In the genomic region with DNA sequence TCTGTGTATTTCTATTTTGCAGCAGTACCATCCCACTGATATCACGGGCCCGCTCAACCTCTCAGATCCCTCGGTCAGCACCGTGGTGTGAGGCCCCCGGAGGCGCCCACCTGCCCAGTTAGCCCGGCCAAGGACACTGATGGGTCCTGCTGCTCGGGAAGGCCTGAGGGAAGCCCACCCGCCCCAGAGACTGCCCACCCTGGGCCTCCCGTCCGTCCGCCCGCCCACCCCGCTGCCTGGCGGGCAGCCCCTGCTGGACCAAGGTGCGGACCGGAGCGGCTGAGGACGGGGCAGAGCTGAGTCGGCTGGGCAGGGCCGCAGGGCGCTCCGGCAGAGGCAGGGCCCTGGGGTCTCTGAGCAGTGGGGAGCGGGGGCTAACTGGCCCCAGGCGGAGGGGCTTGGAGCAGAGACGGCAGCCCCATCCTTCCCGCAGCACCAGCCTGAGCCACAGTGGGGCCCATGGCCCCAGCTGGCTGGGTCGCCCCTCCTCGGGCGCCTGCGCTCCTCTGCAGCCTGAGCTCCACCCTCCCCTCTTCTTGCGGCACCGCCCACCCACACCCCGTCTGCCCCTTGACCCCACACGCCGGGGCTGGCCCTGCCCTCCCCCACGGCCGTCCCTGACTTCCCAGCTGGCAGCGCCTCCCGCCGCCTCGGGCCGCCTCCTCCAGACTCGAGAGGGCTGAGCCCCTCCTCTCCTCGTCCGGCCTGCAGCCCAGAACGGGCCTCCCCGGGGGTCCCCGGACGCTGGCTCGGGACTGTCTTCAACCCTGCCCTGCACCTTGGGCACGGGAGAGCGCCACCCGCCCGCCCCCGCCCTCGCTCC, we compare ENCODE assay signal across 2 cellular contexts.
TF ChIP-seq lines count a peak whose summit lies in the region.

No MANE protein-coding gene starts in this region.

TF ChIP-seq in GM12878, 131 proteins besides CTCF, POLR2A, EP300 and RAD21:
- TF ChIP-seq, protein P1, sequence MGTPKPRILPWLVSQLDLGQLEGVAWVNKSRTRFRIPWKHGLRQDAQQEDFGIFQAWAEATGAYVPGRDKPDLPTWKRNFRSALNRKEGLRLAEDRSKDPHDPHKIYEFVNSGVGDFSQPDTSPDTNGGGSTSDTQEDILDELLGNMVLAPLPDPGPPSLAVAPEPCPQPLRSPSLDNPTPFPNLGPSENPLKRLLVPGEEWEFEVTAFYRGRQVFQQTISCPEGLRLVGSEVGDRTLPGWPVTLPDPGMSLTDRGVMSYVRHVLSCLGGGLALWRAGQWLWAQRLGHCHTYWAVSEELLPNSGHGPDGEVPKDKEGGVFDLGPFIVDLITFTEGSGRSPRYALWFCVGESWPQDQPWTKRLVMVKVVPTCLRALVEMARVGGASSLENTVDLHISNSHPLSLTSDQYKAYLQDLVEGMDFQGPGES (IDR thresholded peaks at IDR 0.05): no peak
- TF ChIP-seq SUZ12 (IDR thresholded peaks at IDR 0.05; ENCODE audit: unreplicated experiment) (no peak), NR2C1 (IDR thresholded peaks at IDR 0.05) (peak; percentile 86), IKZF2 (IDR thresholded peaks at IDR 0.05) (no peak), HDAC2 (IDR thresholded peaks at IDR 0.05) (no peak), ATF7 (IDR thresholded peaks at IDR 0.05; ENCODE audit: low read depth) (no peak), NR2F1 (conservative IDR thresholded peaks at IDR 0.05) (peak; percentile 96), YBX1 (IDR thresholded peaks at IDR 0.05) (no peak), BHLHE40 (IDR thresholded peaks at IDR 0.05; ENCODE audit: borderline replicate concordance in 1 of 2, low read depth in 2 of 2, low read length in 1 of 2) (no peak), MXI1 (IDR thresholded peaks at IDR 0.05; ENCODE audit: low read depth, low read length) (no peak), CBFB (IDR thresholded peaks at IDR 0.05; ENCODE audit: low read depth) (no peak), EED (IDR thresholded peaks at IDR 0.05; ENCODE audit: low read depth) (no peak), KLF5 (IDR thresholded peaks at IDR 0.05; ENCODE audit: partially characterized antibody) (no peak), NFIC (IDR thresholded peaks at IDR 0.05; ENCODE audit: low read depth, low read length) (no peak), GATAD2B (conservative IDR thresholded peaks at IDR 0.05; ENCODE audit: low read depth) (0 out of 2 replicates have a peak, but pooled peaks have one; percentile 27), EZH2 (IDR thresholded peaks at IDR 0.05; ENCODE audit: borderline replicate concordance, control insufficient read depth, low read depth, low read length) (no peak)
- TF ChIP-seq, protein P2, sequence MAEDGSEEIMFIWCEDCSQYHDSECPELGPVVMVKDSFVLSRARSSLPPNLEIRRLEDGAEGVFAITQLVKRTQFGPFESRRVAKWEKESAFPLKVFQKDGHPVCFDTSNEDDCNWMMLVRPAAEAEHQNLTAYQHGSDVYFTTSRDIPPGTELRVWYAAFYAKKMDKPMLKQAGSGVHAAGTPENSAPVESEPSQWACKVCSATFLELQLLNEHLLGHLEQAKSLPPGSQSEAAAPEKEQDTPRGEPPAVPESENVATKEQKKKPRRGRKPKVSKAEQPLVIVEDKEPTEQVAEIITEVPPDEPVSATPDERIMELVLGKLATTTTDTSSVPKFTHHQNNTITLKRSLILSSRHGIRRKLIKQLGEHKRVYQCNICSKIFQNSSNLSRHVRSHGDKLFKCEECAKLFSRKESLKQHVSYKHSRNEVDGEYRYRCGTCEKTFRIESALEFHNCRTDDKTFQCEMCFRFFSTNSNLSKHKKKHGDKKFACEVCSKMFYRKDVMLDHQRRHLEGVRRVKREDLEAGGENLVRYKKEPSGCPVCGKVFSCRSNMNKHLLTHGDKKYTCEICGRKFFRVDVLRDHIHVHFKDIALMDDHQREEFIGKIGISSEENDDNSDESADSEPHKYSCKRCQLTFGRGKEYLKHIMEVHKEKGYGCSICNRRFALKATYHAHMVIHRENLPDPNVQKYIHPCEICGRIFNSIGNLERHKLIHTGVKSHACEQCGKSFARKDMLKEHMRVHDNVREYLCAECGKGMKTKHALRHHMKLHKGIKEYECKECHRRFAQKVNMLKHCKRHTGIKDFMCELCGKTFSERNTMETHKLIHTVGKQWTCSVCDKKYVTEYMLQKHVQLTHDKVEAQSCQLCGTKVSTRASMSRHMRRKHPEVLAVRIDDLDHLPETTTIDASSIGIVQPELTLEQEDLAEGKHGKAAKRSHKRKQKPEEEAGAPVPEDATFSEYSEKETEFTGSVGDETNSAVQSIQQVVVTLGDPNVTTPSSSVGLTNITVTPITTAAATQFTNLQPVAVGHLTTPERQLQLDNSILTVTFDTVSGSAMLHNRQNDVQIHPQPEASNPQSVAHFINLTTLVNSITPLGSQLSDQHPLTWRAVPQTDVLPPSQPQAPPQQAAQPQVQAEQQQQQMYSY (CRISPR knock-in tag; IDR thresholded peaks at IDR 0.05): no peak
- TF ChIP-seq, protein P3, sequence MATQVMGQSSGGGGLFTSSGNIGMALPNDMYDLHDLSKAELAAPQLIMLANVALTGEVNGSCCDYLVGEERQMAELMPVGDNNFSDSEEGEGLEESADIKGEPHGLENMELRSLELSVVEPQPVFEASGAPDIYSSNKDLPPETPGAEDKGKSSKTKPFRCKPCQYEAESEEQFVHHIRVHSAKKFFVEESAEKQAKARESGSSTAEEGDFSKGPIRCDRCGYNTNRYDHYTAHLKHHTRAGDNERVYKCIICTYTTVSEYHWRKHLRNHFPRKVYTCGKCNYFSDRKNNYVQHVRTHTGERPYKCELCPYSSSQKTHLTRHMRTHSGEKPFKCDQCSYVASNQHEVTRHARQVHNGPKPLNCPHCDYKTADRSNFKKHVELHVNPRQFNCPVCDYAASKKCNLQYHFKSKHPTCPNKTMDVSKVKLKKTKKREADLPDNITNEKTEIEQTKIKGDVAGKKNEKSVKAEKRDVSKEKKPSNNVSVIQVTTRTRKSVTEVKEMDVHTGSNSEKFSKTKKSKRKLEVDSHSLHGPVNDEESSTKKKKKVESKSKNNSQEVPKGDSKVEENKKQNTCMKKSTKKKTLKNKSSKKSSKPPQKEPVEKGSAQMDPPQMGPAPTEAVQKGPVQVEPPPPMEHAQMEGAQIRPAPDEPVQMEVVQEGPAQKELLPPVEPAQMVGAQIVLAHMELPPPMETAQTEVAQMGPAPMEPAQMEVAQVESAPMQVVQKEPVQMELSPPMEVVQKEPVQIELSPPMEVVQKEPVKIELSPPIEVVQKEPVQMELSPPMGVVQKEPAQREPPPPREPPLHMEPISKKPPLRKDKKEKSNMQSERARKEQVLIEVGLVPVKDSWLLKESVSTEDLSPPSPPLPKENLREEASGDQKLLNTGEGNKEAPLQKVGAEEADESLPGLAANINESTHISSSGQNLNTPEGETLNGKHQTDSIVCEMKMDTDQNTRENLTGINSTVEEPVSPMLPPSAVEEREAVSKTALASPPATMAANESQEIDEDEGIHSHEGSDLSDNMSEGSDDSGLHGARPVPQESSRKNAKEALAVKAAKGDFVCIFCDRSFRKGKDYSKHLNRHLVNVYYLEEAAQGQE (IDR thresholded peaks at IDR 0.05; ENCODE audit: low read depth, low read length): no peak

TF ChIP-seq in neural cell, 6 proteins besides CTCF, POLR2A, EP300 and RAD21:
- no peak for TF ChIP-seq EZH2 (IDR thresholded peaks at IDR 0.05; ENCODE audit: borderline replicate concordance, insufficient read depth, low read length, poor library complexity, severe bottlenecking)
- TF ChIP-seq TAF1 (IDR thresholded peaks at IDR 0.05; ENCODE audit: low read depth): no peak
- TF ChIP-seq MXI1 (conservative IDR thresholded peaks at IDR 0.05; ENCODE audit: poor library complexity, severe bottlenecking): no peak
- TF ChIP-seq SMC3 (conservative IDR thresholded peaks at IDR 0.05; ENCODE audit: poor library complexity): no peak
- TF ChIP-seq, protein P3 (IDR thresholded peaks at IDR 0.05; ENCODE audit: borderline replicate concordance): no peak
- TF ChIP-seq POLR2AphosphoS5 (IDR thresholded peaks at IDR 0.05): no peak
